19 cellular contexts compared by ENCODE assay signal in the genomic region with DNA sequence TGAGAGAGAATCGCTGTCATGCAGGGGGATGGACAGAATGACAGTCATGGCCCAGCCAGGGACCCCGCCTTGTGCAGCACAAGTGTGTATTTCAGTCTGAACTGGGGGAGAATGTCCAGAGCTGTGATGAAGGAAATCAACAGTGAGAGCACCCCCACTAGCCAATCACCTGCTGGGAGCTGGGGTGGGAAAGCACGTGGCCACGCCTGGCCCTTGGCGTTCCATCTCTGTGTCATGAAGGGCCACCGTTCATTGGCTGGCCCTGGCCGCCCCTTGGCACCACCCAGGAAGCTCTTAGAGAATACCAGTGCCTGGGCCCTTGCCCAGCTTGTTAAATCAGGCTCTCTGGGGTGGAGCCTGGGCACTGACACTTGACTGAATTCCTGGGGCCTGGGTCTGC. TPM values are rescaled to one million over a fixed set of nuclear protein-coding genes. Genes with fewer than 3 reads are reported as not detected.
"Had no signal": no experiment of that assay in that cellular context is flagged by ENCODE, and none has a peak within 500 bp of the region (broad histone marks: within the 10 kb centered on the region; RNA-seq: fewer than 3 reads in every experiment).

No MANE protein-coding gene starts in this region.

- H3K4me1 Mint-ChIP-seq: activated CD4-positive, alpha-beta T cell treated with anti-CD3 and anti-CD28 coated beads, Interleukin-2, amount 10 ng/mL, durations not matched to agents 7 days and 5 days; memory B cell had no signal

- H3K27me3 Mint-ChIP-seq: activated CD4-positive, alpha-beta T cell treated with anti-CD3 and anti-CD28 coated beads, Interleukin-2, amount 10 ng/mL, durations not matched to agents 7 days and 5 days had no signal

- H3K27ac Mint-ChIP-seq: activated CD4-positive, alpha-beta T cell treated with anti-CD3 and anti-CD28 coated beads, Interleukin-2, amount 10 ng/mL, durations not matched to agents 7 days and 5 days; activated CD8-positive, alpha-beta T cell treated with anti-CD3 and anti-CD28 coated beads, Interleukin-2, amount 10 ng/mL, durations not matched to agents 7 days and 5 days; activated naive CD8-positive, alpha-beta T cell; memory B cell; T-helper 2 cell treated with Interferon-gamma antibody and Interleukin-4, amounts not matched to agents 5 μg/mL and 100 μg/mL, for 36 hours had no signal

- H3K9me3 Mint-ChIP-seq: activated CD4-positive, alpha-beta T cell treated with anti-CD3 and anti-CD28 coated beads, Interleukin-2, amount 10 ng/mL, durations not matched to agents 7 days and 5 days; memory B cell; T-helper 2 cell treated with Interferon-gamma antibody and Interleukin-4, amounts not matched to agents 5 μg/mL and 100 μg/mL, for 36 hours had no signal

- DNase-seq: activated CD4-positive, alpha-beta T cell treated with anti-CD3 and anti-CD28 coated beads, Interleukin-2, amount 10 ng/mL, durations not matched to agents 7 days and 5 days; activated CD8-positive, alpha-beta T cell treated with anti-CD3 and anti-CD28 coated beads, Interleukin-2, amount 10 ng/mL, durations not matched to agents 7 days and 5 days; hippocampal formation; islet precursor cell; stimulated activated CD4-positive, alpha-beta T cell treated with anti-CD3 and anti-CD28 coated beads, Interleukin-1b, Interleukin-23, amount 100 ng/mL, for 48 hours; stimulated activated CD8-positive, alpha-beta memory T cell treated with anti-CD3 and anti-CD28 coated beads, Interleukin-4, amount 100 ng/mL, for 48 hours; stimulated activated naive CD4-positive, alpha-beta T cell; uterus had no signal

- H3K36me3 ChIP-seq: cardiac muscle cell, ovary, tibial nerve, uterus had no signal

- H3K4me1 ChIP-seq: uterus had no signal

- H3K4me3 Mint-ChIP-seq: activated CD4-positive, alpha-beta T cell treated with anti-CD3 and anti-CD28 coated beads, Interleukin-2, amount 10 ng/mL, durations not matched to agents 7 days and 5 days; activated CD8-positive, alpha-beta T cell treated with anti-CD3 and anti-CD28 coated beads, Interleukin-2, amount 10 ng/mL, durations not matched to agents 7 days and 5 days; activated naive CD8-positive, alpha-beta T cell; memory B cell; T-helper 2 cell treated with Interferon-gamma antibody and Interleukin-4, amounts not matched to agents 5 μg/mL and 100 μg/mL, for 36 hours had no signal

- H3K9me3 ChIP-seq: ovary, tibial nerve, uterus had no signal

- ATAC-seq: activated CD4-positive, CD25-positive, alpha-beta regulatory T cell treated with anti-CD3 and anti-CD28 coated beads, Interleukin-2, amount 50 U/mL, for 24 hours had no signal

- H3K4me3 ChIP-seq: cardiac muscle cell, dorsolateral prefrontal cortex, ovary, SK-N-MC, tibial nerve, uterus had no signal

- H3K36me3 Mint-ChIP-seq: activated naive CD8-positive, alpha-beta T cell; memory B cell had no signal

- H3K27ac ChIP-seq: cardiac muscle cell, ovary, SK-N-MC, tibial nerve, uterus had no signal

- H3K27me3 ChIP-seq: cardiac muscle cell, dorsolateral prefrontal cortex, ovary, tibial nerve, uterus had no signal

RNA-seq across cellular contexts. Expression of a gene that starts 22.8 kb away (rescaled TPM):
- total RNA-seq: activated CD4-positive, alpha-beta T cell treated with anti-CD3 and anti-CD28 coated beads, Interleukin-2, amount 10 ng/mL, durations not matched to agents 7 days and 5 days; activated CD8-positive, alpha-beta T cell treated with anti-CD3 and anti-CD28 coated beads, Interleukin-2, amount 10 ng/mL, durations not matched to agents 7 days and 5 days; fibroblast of villous mesenchyme; mononuclear cell had no signal
